ENCODE assay signal across 7 cellular contexts in genomic region chr12:50222275-50222783, GRCh38. TPM values are rescaled to one million over a fixed set of nuclear protein-coding genes. Genes with fewer than 3 reads are reported as not detected.
DNase-seq lines count a peak whose midpoint lies in the region; ATAC-seq lines count a peak whose summit lies in the region.

No MANE protein-coding gene starts in this region.

- H3K9me3 Mint-ChIP-seq in stimulated activated memory B cell treated with anti-CD40 and anti-IgM and Interleukin-4, amounts not matched to agents 10 μg/mL and 1 μg/mL and 100 μg/mL, for 72 hours = no peaks in the 10 kb centered on the region

- peak; percentile 35 for ATAC-seq in stimulated activated memory B cell treated with anti-CD40 and anti-IgM and Interleukin-4, amounts not matched to agents 10 μg/mL and 1 μg/mL and 100 μg/mL, for 72 hours

- H3K27me3 ChIP-seq in SJCRH30 = no peaks in the 10 kb centered on the region

- H3K9me3 ChIP-seq in SJCRH30 (replicated peaks) = no peaks in the 10 kb centered on the region

- H3K4me3 Mint-ChIP-seq in stimulated activated memory B cell treated with anti-CD40 and anti-IgM and Interleukin-4, amounts not matched to agents 10 μg/mL and 1 μg/mL and 100 μg/mL, for 72 hours = no peak overlapping the region

- H3K27me3 Mint-ChIP-seq in stimulated activated memory B cell treated with anti-CD40 and anti-IgM and Interleukin-4, amounts not matched to agents 10 μg/mL and 1 μg/mL and 100 μg/mL, for 72 hours = no peaks in the 10 kb centered on the region

- no peak overlapping the region for H3K27ac Mint-ChIP-seq in stimulated activated memory B cell treated with anti-CD40 and anti-IgM and Interleukin-4, amounts not matched to agents 10 μg/mL and 1 μg/mL and 100 μg/mL, for 72 hours

- peak overlapping the region; percentile 59 for H3K4me3 ChIP-seq in SJCRH30

- peaks cover 13% of the 10 kb centered on the region for H3K4me1 ChIP-seq in SJCRH30

- no peaks in the 10 kb centered on the region for H3K36me3 Mint-ChIP-seq in stimulated activated memory B cell treated with anti-CD40 and anti-IgM and Interleukin-4, amounts not matched to agents 10 μg/mL and 1 μg/mL and 100 μg/mL, for 72 hours

- peaks cover 16% of the 10 kb centered on the region for H3K4me1 Mint-ChIP-seq in stimulated activated memory B cell treated with anti-CD40 and anti-IgM and Interleukin-4, amounts not matched to agents 10 μg/mL and 1 μg/mL and 100 μg/mL, for 72 hours

- H3K27ac ChIP-seq in SJCRH30 = peak overlapping the region; percentile 50

- peak; percentile 87 for DNase-seq in GM04503 (ENCODE audit: low read depth)
- peak; percentile 75 for DNase-seq in KBM-7
- DNase-seq in SJCRH30 = peak; percentile 84 to 91
- peak; percentile 85 for DNase-seq in cerebellar cortex (ENCODE audit: low spot score)
- peak; percentile 94 for DNase-seq in islet precursor cell
- DNase-seq in NK-92 treated with Interleukin-12 subunit alpha and Interleukin-12 subunit beta, amount 100 ng/mL, for 24 hours (lab: John Stamatoyannopoulos, UW) = no peak

- peaks cover 2% of the 10 kb centered on the region; the same call in 1 of the 2 replicates for H3K36me3 ChIP-seq in SJCRH30

- in situ Hi-C loops in KBM-7 (cut with MboI; ENCODE audit: low pct_unique_long_range_greater_than_20kb, low sequenced_read_pairs) = no loop called here

RNA-seq across cellular contexts. Expression of gene CERS5, which starts 55.2 kb away (rescaled TPM):
- total RNA-seq in SJCRH30 (2014; rRNA removed; shearing (Covaris generic)) = 43.4 and 58.7 TPM in 2 replicates
